In genomic region chr4:182968917-182969650, GRCh38 we compare ENCODE assay signal across 18 cellular contexts. TPM values are rescaled to one million over a fixed set of nuclear protein-coding genes. Genes with fewer than 3 reads are reported as not detected.
DNase-seq lines count a peak whose midpoint lies in the region; ATAC-seq, FAIRE-seq and TF ChIP-seq lines count a peak whose summit lies in the region.
"Had no signal": no experiment of that assay in that cellular context is flagged by ENCODE, and none has a peak within 500 bp of the region (broad histone marks: within the 10 kb centered on the region; RNA-seq: fewer than 3 reads in every experiment).

No MANE protein-coding gene starts in this region.

- no peak overlapping the region for H3K4ac ChIP-seq in H1 (replicated peaks; ENCODE audit: insufficient read length, low read depth, low read length)

- H3K9me3 ChIP-seq in H1 (ENCODE audit: insufficient read depth in 2 of 2, low read depth in 1 of 2, low read length in 1 of 2) (no peaks in the 10 kb centered on the region), right lobe of liver (no peaks in the 10 kb centered on the region)
- H3K9me3 ChIP-seq: BLaER1, esophagus squamous epithelium, lower lobe of right lung had no signal

- no peaks in the 10 kb centered on the region for H3K4me1 ChIP-seq in H1 (replicated peaks in 1 of 4; ENCODE audit: control insufficient read depth in 3 of 4, insufficient read depth in 4 of 4, low read length in 3 of 4)
- no peaks in the 10 kb centered on the region for H3K4me1 ChIP-seq in right lobe of liver
- H3K4me1 ChIP-seq: BLaER1, esophagus squamous epithelium, lower lobe of right lung had no signal

- no peaks in the 10 kb centered on the region for H3K36me3 ChIP-seq in H1 (ENCODE audit: control insufficient read depth in 2 of 4, insufficient read depth in 4 of 4, low read length in 3 of 4)
- no peaks in the 10 kb centered on the region for H3K36me3 ChIP-seq in right lobe of liver
- H3K36me3 ChIP-seq: BLaER1, esophagus squamous epithelium, lower lobe of right lung had no signal

- H3K23me2 ChIP-seq in H1 (ENCODE audit: low read depth, low read length), result no peaks in the 10 kb centered on the region

- no peak overlapping the region for H3K23ac ChIP-seq in H1 (ENCODE audit: insufficient read length)

- H4K20me1 ChIP-seq in H1 (replicated peaks in 1 of 2; ENCODE audit: control insufficient read depth in 1 of 2, insufficient read depth in 2 of 2, low read length in 2 of 2), result no peaks in the 10 kb centered on the region
- H4K20me1 ChIP-seq: BLaER1 had no signal

- H3K56ac ChIP-seq in H1 (replicated peaks; ENCODE audit: insufficient read length, low read depth, low read length), result no peak overlapping the region

- TF ChIP-seq CTCF in H1 (IDR thresholded peaks at IDR 0.05; ENCODE audit: control extremely low read depth in 1 of 3, insufficient read depth in 1 of 3, low read depth in 1 of 3, low read length in 3 of 3), result no peak
- no peak for TF ChIP-seq CTCF in right lobe of liver (IDR thresholded peaks at IDR 0.05)

- TF ChIP-seq POLR2A in H1 (IDR thresholded peaks at IDR 0.05; ENCODE audit: control extremely low read depth in 1 of 2, low read depth in 2 of 2, low read length in 2 of 2) (no peak), right lobe of liver (IDR thresholded peaks at IDR 0.05) (no peak)

- H3K79me1 ChIP-seq in H1 (ENCODE audit: low read depth, low read length), result no peaks in the 10 kb centered on the region

- ATAC-seq in GM18909 (IDR thresholded peaks at IDR 0.05; ENCODE audit: poor library complexity, unreplicated experiment) (peak; percentile 70), GM21423 (IDR thresholded peaks at IDR 0.05; ENCODE audit: unreplicated experiment) (peak; percentile 41), HG03103 (IDR thresholded peaks at IDR 0.05; ENCODE audit: low read depth, unreplicated experiment) (peak; percentile 46), SK-N-SH treated with all-trans-retinoic acid at 6 μM for 48 hours (no peak), right lobe of liver (no peak)
- ATAC-seq: lower lobe of right lung had no signal

- no peak for FAIRE-seq in H1 (lab: Jason Lieb, UNC)

- no peaks in the 10 kb centered on the region for H3K27me3 ChIP-seq in H1 (replicated peaks in 1 of 4; ENCODE audit: control insufficient read depth in 3 of 4, extremely low read depth in 1 of 4, insufficient read depth in 3 of 4, low read length in 3 of 4)
- H3K27me3 ChIP-seq in right lobe of liver, result no peaks in the 10 kb centered on the region
- H3K27me3 ChIP-seq: BLaER1 had no signal

- CTCF ChIA-PET in H1 (lab: Charles Lee; ENCODE audit: partially characterized antibody), result interaction anchor here (0.6 to 1.6 kb wide), 8 partner anchors 9 to 293 kb away, joined by 3 to 6 read pairs (median 4); no protein-coding TSS in a partner anchor

- intact Hi-C loops in right lobe of liver (cut with DNase I), result no loop called here

- H3K4me2 ChIP-seq in H1 (ENCODE audit: insufficient read depth in 1 of 2, low read depth in 2 of 2, low read length in 2 of 2), result no peak overlapping the region
- H3K4me2 ChIP-seq: BLaER1 had no signal

- no peak overlapping the region for H3K27ac ChIP-seq in H1 (ENCODE audit: low read depth, low read length)
- no peak overlapping the region for H3K27ac ChIP-seq in right lobe of liver
- H3K27ac ChIP-seq: BLaER1, coronary artery, esophagus squamous epithelium, lower lobe of right lung, skin epidermis had no signal

- no peak overlapping the region for H4K8ac ChIP-seq in H1 (ENCODE audit: extremely low read depth, insufficient read depth, low read length)

- H3K79me2 ChIP-seq in H1 (ENCODE audit: control insufficient read depth in 1 of 2, insufficient read depth in 2 of 2, low read length in 2 of 2), result no peaks in the 10 kb centered on the region

- H4K5ac ChIP-seq in H1 (ENCODE audit: insufficient read length, low read depth, low read length), result no peak overlapping the region

- no peak overlapping the region for H2AK5ac ChIP-seq in H1 (ENCODE audit: low read depth, low read length)

- no peak overlapping the region for H2BK5ac ChIP-seq in H1 (ENCODE audit: low read depth, low read length)

- peak overlapping the region; percentile 72; the same call in 1 of the 2 replicates for H2AFZ ChIP-seq in H1 (ENCODE audit: low read length)

- TF ChIP-seq EP300 in H1 (IDR thresholded peaks at IDR 0.05; ENCODE audit: borderline replicate concordance in 1 of 2, low read depth in 2 of 2, low read length in 2 of 2), result no peak

- no peak overlapping the region for H3K14ac ChIP-seq in H1 (ENCODE audit: insufficient read length)

- POLR2A ChIA-PET in H1 (lab: Charles Lee; ENCODE audit: partially characterized antibody), result no interaction called here

- H4K91ac ChIP-seq in H1 (replicated peaks; ENCODE audit: insufficient read length, low read length), result no peak overlapping the region

- no peak overlapping the region for H2BK12ac ChIP-seq in H1 (ENCODE audit: low read depth, low read length)

- WGBS in H1 (ENCODE audit: extremely low coverage in 1 of 2, insufficient coverage in 1 of 2, insufficient read length in 1 of 2, insufficient replicate concordance in 2 of 2, low coverage in 1 of 2, low lambda C conversion rate in 2 of 2, missing lambda C conversion rate in 1 of 2), 2 experiments, result 80% methylated on average over 11 of the region's 11 CpGs; no CpG with 5 or more reads in 1 of the 2 experiments
- 43% methylated on average over 6 of the region's 11 CpGs for WGBS in right lobe of liver (ENCODE audit: insufficient coverage, low coverage, low lambda C conversion rate, missing lambda C conversion rate)

- no peak overlapping the region for H3K9ac ChIP-seq in H1 (replicated peaks in 1 of 4; ENCODE audit: extremely low read depth in 1 of 4, low read depth in 3 of 4, low read length in 3 of 4)
- H3K9ac ChIP-seq: BLaER1 had no signal

- no peak overlapping the region for H3K18ac ChIP-seq in H1 (ENCODE audit: extremely low read depth, low read length)

- H3K4me3 ChIP-seq in H1 (ENCODE audit: extremely low read depth in 1 of 4, insufficient read depth in 2 of 4, low read depth in 3 of 4, low read length in 4 of 4) (no peak overlapping the region), right lobe of liver (no peak overlapping the region)
- H3K4me3 ChIP-seq: BLaER1, coronary artery, esophagus squamous epithelium, lower lobe of right lung, skin epidermis had no signal

- no peak overlapping the region for H2BK120ac ChIP-seq in H1 (replicated peaks; ENCODE audit: low read depth, low read length)

- DNase-seq in H1 (ENCODE audit: low read depth in 1 of 2, low spot score in 2 of 2) (no peak), medulla oblongata (ENCODE audit: extremely low spot score) (no peak), right lobe of liver (no peak)
- DNase-seq: activated CD4-positive, alpha-beta T cell treated with anti-CD3 and anti-CD28 coated beads for 4 hours; activated T-cell treated with anti-CD3 and anti-CD28 coated beads, Interleukin-2, amount 50 U/mL, for 48 hours; DND-41; esophagus squamous epithelium; hypothalamus; lower lobe of right lung; NCI-H187 treated with DMSO at 0.1 percent for 48 hours; nephron progenitor cell had no signal

- TF ChIP-seq RAD21 in H1 (IDR thresholded peaks at IDR 0.05 in 1 of 2, conservative IDR thresholded peaks at IDR 0.05 in 1 of 2; ENCODE audit: low read depth in 2 of 2, low read length in 2 of 2), result no peak

- no peak overlapping the region for H2BK15ac ChIP-seq in H1 (ENCODE audit: low read length)

- H2BK20ac ChIP-seq in H1 (ENCODE audit: low read length), result no peak overlapping the region

TF ChIP-seq in H1, 55 proteins besides CTCF, POLR2A, EP300 and RAD21 (continues in another document):
- TF ChIP-seq TEAD4 (IDR thresholded peaks at IDR 0.05; ENCODE audit: low read depth, low read length), result no peak
- TF ChIP-seq EGR1 (IDR thresholded peaks at IDR 0.05; ENCODE audit: borderline replicate concordance, low read depth, low read length), result no peak
- no peak for TF ChIP-seq CEBPB (IDR thresholded peaks at IDR 0.05; ENCODE audit: low read depth, low read length)
- TF ChIP-seq, protein P1, sequence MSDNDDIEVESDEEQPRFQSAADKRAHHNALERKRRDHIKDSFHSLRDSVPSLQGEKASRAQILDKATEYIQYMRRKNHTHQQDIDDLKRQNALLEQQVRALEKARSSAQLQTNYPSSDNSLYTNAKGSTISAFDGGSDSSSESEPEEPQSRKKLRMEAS (IDR thresholded peaks at IDR 0.05), result no peak
- no peak for TF ChIP-seq BCL11A (IDR thresholded peaks at IDR 0.05; ENCODE audit: low read depth in 2 of 2, low read length in 2 of 2)
- no peak for TF ChIP-seq JUND (IDR thresholded peaks at IDR 0.05; ENCODE audit: low read length)
- no peak for TF ChIP-seq ATF3 (IDR thresholded peaks at IDR 0.05; ENCODE audit: insufficient read depth, low read depth, low read length)

TF ChIP-seq in SK-N-SH treated with all-trans-retinoic acid at 6 μM for 48 hours, 23 proteins besides CTCF, POLR2A, EP300 and RAD21:
- no peak for TF ChIP-seq CREB5 (CRISPR knock-in tag; IDR thresholded peaks at IDR 0.05; ENCODE audit: low read depth)
- no peak for TF ChIP-seq ZNF70 (CRISPR knock-in tag; IDR thresholded peaks at IDR 0.05)
- no peak for TF ChIP-seq BACH2 (CRISPR knock-in tag; IDR thresholded peaks at IDR 0.05; ENCODE audit: borderline replicate concordance)
- TF ChIP-seq ARNTL (CRISPR knock-in tag; IDR thresholded peaks at IDR 0.05; ENCODE audit: borderline replicate concordance, low read depth), result no peak

RNA-seq across cellular contexts. Expression of gene DCTD, which starts 51.9 kb away (rescaled TPM):
- 69.4 and 69.5 TPM in 2 replicates for total RNA-seq in H1 (2021; fragmentation: NEBNext Ultra II Directional; extraction: Animal tissue kit (Norgen Biotek cat#: 25700))
- polyA plus RNA-seq in H1 (2011; rRNA removed), result 60.2 and 61.2 TPM in 2 replicates
- polyA plus RNA-seq in H1 (2011; cell fraction: cytosol; rRNA removed), result 55.4 TPM
- polyA plus RNA-seq in H1 (2011; cell fraction: nucleus; rRNA removed), result 55.1 TPM
- polyA plus RNA-seq in H1 (2012, experiment 1 of 2), result 56.3 to 75.6 TPM (median 62.9 TPM) in 4 replicates
- polyA plus RNA-seq in H1 (2012, experiment 2 of 2), result 39.2 TPM
- polyA plus RNA-seq in H1 (2013, experiment 1 of 2), result 60.0 TPM
- polyA plus RNA-seq in H1 (2013, experiment 2 of 2), result 61.4 TPM
- polyA minus RNA-seq in H1 (2011; rRNA and poly(A)+ RNA removed), result 41.0 and 75.2 TPM in 2 replicates
- polyA minus RNA-seq in H1 (2011; cell fraction: cytosol; rRNA and poly(A)+ RNA removed), result 24.4 TPM
- 37.3 TPM for polyA minus RNA-seq in H1 (2011; cell fraction: nucleus; rRNA and poly(A)+ RNA removed)
- total RNA-seq in right lobe of liver, result 10 to 100 TPM; 45.7 to 61.3 (median 51.2) TPM

Comparison
In these comparisons a context has a peak if more than half of its experiments do, and no peak if none do; other contexts are left out.
1. ATAC-seq: peak in GM18909 (single experiment), GM21423 (single experiment) and HG03103 (single experiment); none in SK-N-SH treated with all-trans-retinoic acid at 6 μM for 48 hours (single experiment) and right lobe of liver (0 of 4).